In the genomic region with DNA sequence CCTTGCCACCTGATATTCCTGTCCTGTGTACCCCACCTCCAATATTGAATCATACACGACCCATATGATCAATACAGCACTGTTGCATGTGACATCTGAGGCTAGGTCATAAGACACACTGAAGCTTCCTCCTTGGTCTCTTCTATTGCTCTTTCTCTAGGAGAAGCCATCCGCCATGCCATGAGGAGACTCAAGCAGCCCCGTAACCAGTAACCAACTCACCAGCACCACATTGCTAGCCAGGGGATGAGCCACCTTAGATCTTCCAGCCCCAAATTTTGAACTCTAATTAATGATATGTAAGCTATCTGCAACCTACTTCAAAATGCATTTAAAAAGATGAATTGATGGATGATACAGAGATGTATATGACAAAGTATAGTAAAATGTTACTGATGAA, we compare ENCODE assay signal across 1 cellular context.
TF ChIP-seq lines count a peak whose summit lies in the region.

No MANE protein-coding gene starts in this region.

TF ChIP-seq in SK-N-SH, 30 proteins besides CTCF, POLR2A, EP300 and RAD21 (continued from another document):
- TF ChIP-seq JUND (IDR thresholded peaks at IDR 0.05) (no peak), GABPA (IDR thresholded peaks at IDR 0.05; ENCODE audit: low read depth) (no peak)
- TF ChIP-seq, protein P1, sequence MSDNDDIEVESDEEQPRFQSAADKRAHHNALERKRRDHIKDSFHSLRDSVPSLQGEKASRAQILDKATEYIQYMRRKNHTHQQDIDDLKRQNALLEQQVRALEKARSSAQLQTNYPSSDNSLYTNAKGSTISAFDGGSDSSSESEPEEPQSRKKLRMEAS (IDR thresholded peaks at IDR 0.05; ENCODE audit: low read depth): no peak
TF ChIP-seq in SK-N-SH: peak in this region for 0.
